Comparison of ENCODE assay signal across 2 cellular contexts in the genomic region with DNA sequence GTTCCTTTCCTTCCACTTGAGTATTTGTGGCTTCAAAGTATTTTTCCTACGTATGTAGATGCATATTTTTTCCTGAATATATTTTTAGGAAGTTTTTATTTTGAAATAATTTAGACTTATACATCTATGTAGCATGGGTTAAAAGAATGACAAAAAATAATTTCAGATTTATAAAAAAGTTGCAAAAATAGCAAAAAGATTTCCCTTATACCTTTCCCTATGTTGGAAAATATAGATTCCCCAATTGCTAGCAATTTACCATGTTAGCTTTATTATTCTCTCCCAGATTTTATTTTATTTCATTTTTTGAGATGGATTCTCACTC.
TF ChIP-seq lines count a peak whose summit lies in the region.

No MANE protein-coding gene starts in this region.

TF ChIP-seq in HepG2, 621 proteins besides CTCF, POLR2A, EP300 and RAD21 (continued from another document):
- TF ChIP-seq IKZF5 (CRISPR knock-in tag; IDR thresholded peaks at IDR 0.05), result 0 out of 2 replicates have a peak, but pooled peaks have one; percentile 3
- peak; percentile 8 for TF ChIP-seq ASH2L (IDR thresholded peaks at IDR 0.05; ENCODE audit: insufficient read length, low read depth, low read length)

TF ChIP-seq in WTC11, 78 proteins besides CTCF, POLR2A, EP300 and RAD21 (continued from another document):
- TF ChIP-seq ZNF532 (CRISPR knock-in tag; IDR thresholded peaks at IDR 0.05; ENCODE audit: borderline replicate concordance) (no peak), JAZF1 (CRISPR knock-in tag; IDR thresholded peaks at IDR 0.05) (no peak), ZBTB43 (CRISPR knock-in tag; IDR thresholded peaks at IDR 0.05) (no peak), NFATC4 (CRISPR knock-in tag; IDR thresholded peaks at IDR 0.05) (no peak), USF1 (CRISPR knock-in tag; IDR thresholded peaks at IDR 0.05) (no peak), NR2C2 (CRISPR knock-in tag; IDR thresholded peaks at IDR 0.05) (no peak), CREB1 (CRISPR knock-in tag; IDR thresholded peaks at IDR 0.05) (no peak), CREM (CRISPR knock-in tag; IDR thresholded peaks at IDR 0.05) (no peak), MLX (CRISPR knock-in tag; IDR thresholded peaks at IDR 0.05) (no peak), ZNF219 (CRISPR knock-in tag; IDR thresholded peaks at IDR 0.05; ENCODE audit: borderline replicate concordance) (no peak), ESRRA (CRISPR knock-in tag; IDR thresholded peaks at IDR 0.05; ENCODE audit: borderline replicate concordance) (no peak)
- TF ChIP-seq, protein P1, sequence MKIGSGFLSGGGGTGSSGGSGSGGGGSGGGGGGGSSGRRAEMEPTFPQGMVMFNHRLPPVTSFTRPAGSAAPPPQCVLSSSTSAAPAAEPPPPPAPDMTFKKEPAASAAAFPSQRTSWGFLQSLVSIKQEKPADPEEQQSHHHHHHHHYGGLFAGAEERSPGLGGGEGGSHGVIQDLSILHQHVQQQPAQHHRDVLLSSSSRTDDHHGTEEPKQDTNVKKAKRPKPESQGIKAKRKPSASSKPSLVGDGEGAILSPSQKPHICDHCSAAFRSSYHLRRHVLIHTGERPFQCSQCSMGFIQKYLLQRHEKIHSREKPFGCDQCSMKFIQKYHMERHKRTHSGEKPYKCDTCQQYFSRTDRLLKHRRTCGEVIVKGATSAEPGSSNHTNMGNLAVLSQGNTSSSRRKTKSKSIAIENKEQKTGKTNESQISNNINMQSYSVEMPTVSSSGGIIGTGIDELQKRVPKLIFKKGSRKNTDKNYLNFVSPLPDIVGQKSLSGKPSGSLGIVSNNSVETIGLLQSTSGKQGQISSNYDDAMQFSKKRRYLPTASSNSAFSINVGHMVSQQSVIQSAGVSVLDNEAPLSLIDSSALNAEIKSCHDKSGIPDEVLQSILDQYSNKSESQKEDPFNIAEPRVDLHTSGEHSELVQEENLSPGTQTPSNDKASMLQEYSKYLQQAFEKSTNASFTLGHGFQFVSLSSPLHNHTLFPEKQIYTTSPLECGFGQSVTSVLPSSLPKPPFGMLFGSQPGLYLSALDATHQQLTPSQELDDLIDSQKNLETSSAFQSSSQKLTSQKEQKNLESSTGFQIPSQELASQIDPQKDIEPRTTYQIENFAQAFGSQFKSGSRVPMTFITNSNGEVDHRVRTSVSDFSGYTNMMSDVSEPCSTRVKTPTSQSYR (CRISPR knock-in tag; IDR thresholded peaks at IDR 0.05), result no peak
